In genomic region chr3:160616721-160617120, GRCh38 we compare ENCODE assay signal across 14 cellular contexts. TPM values are rescaled to one million over a fixed set of nuclear protein-coding genes. Genes with fewer than 3 reads are reported as not detected.
DNase-seq lines count a peak whose midpoint lies in the region; ATAC-seq, FAIRE-seq and TF ChIP-seq lines count a peak whose summit lies in the region.
"Had no signal": no experiment of that assay in that cellular context is flagged by ENCODE, and none has a peak within 500 bp of the region (broad histone marks: within the 10 kb centered on the region; RNA-seq: fewer than 3 reads in every experiment).

No MANE protein-coding gene starts in this region.

- H3K27ac Mint-ChIP-seq in astrocyte (ENCODE audit: unreplicated experiment) = peak overlapping the region; percentile 67
- no peak overlapping the region for H3K27ac Mint-ChIP-seq in T-cell
- H3K27ac Mint-ChIP-seq in activated naive CD4-positive, alpha-beta T cell treated with anti-CD3 and anti-CD28 coated beads, Interleukin-2, amount 50 U/mL, for 72 hours = no peak overlapping the region
- H3K27ac Mint-ChIP-seq: activated CD4-positive, alpha-beta T cell treated with anti-CD3 and anti-CD28 coated beads, Interleukin-2, amount 10 ng/mL, durations not matched to agents 24 days and 14 days; CD8-positive, alpha-beta T cell had no signal

- 74% methylated on average over 2 of the region's 2 CpGs for WGBS in smooth muscle cell (ENCODE audit: low lambda C conversion rate)

- no peaks in the 10 kb centered on the region for H3K79me2 ChIP-seq in astrocyte (ENCODE audit: insufficient read depth, low read length)
- H3K79me2 ChIP-seq in smooth muscle cell (ENCODE audit: low read depth) = no peaks in the 10 kb centered on the region

- no peak for TF ChIP-seq POLR2A in gastrocnemius medialis (IDR thresholded peaks at IDR 0.05)

- no peaks in the 10 kb centered on the region for H3K9me3 ChIP-seq in astrocyte (ENCODE audit: insufficient read depth, low read depth, low read length)
- H3K9me3 ChIP-seq in cardiac muscle cell (ENCODE audit: low read depth) = no peaks in the 10 kb centered on the region
- H3K9me3 ChIP-seq in gastrocnemius medialis = no peaks in the 10 kb centered on the region
- no peaks in the 10 kb centered on the region for H3K9me3 ChIP-seq in smooth muscle cell (replicated peaks; ENCODE audit: low read depth)
- H3K9me3 ChIP-seq: mucosa of descending colon had no signal

- peak; percentile 97 for ATAC-seq in gastrocnemius medialis
- no peak for ATAC-seq in T-cell (replicated peaks in 1 of 4)
- ATAC-seq in activated naive CD4-positive, alpha-beta T cell treated with anti-CD3 and anti-CD28 coated beads, Interleukin-2, amount 50 U/mL, for 72 hours = no peak
- ATAC-seq: CD8-positive, alpha-beta T cell; mucosa of descending colon had no signal

- H3K4me3 Mint-ChIP-seq in astrocyte (ENCODE audit: unreplicated experiment) = no peak overlapping the region
- H3K4me3 Mint-ChIP-seq in T-cell = no peak overlapping the region
- H3K4me3 Mint-ChIP-seq: activated CD4-positive, alpha-beta T cell treated with anti-CD3 and anti-CD28 coated beads, Interleukin-2, amount 10 ng/mL, durations not matched to agents 24 days and 14 days; CD8-positive, alpha-beta T cell had no signal

- peaks cover 10% of the 10 kb centered on the region for H3K4me1 ChIP-seq in astrocyte (ENCODE audit: insufficient read depth, low read length)
- H3K4me1 ChIP-seq in cardiac muscle cell (ENCODE audit: low read depth) = no peaks in the 10 kb centered on the region
- H3K4me1 ChIP-seq in gastrocnemius medialis = peaks cover 9 to 30% of the 10 kb centered on the region in 2 donors
- no peaks in the 10 kb centered on the region for H3K4me1 ChIP-seq in smooth muscle cell (ENCODE audit: low read depth)

- FAIRE-seq in astrocyte (lab: Jason Lieb, UNC) = peak; percentile 41
- FAIRE-seq: small intestine had no signal

- no peaks in the 10 kb centered on the region for H3K27me3 ChIP-seq in astrocyte (ENCODE audit: insufficient read depth, low read length)
- no peaks in the 10 kb centered on the region for H3K27me3 ChIP-seq in cardiac muscle cell
- no peaks in the 10 kb centered on the region for H3K27me3 ChIP-seq in gastrocnemius medialis
- H3K27me3 ChIP-seq in smooth muscle cell (ENCODE audit: low read depth) = no peaks in the 10 kb centered on the region

- no peaks in the 10 kb centered on the region for H3F3A ChIP-seq in smooth muscle cell (ENCODE audit: low read depth)

- H4K20me1 ChIP-seq in astrocyte (ENCODE audit: insufficient read depth, low read length) (no peaks in the 10 kb centered on the region), smooth muscle cell (ENCODE audit: low read depth) (no peaks in the 10 kb centered on the region)

- intact Hi-C loops in gastrocnemius medialis (cut with DNase I; ENCODE audit: low total_unique reads) = loop anchor here (5.0 kb wide), 1 partner anchor 49 kb away; the partner anchor contains the start of gene KPNA4

- peak overlapping the region; percentile 51 for H3K4me2 ChIP-seq in astrocyte (ENCODE audit: low read length)
- H3K4me2 ChIP-seq in smooth muscle cell = no peak overlapping the region

- H3K36me3 ChIP-seq in astrocyte (ENCODE audit: insufficient read depth, low read length) (no peaks in the 10 kb centered on the region), cardiac muscle cell (no peaks in the 10 kb centered on the region), gastrocnemius medialis (no peaks in the 10 kb centered on the region), smooth muscle cell (ENCODE audit: low read depth) (no peaks in the 10 kb centered on the region)

- H3K27ac ChIP-seq in astrocyte (ENCODE audit: low read depth, low read length) (peak overlapping the region; percentile 32), cardiac muscle cell (no peak overlapping the region), gastrocnemius medialis (peak overlapping the region; percentile 61 to 80 (median 70)), smooth muscle cell (ENCODE audit: low read depth) (no peak overlapping the region)

- CTCF ChIA-PET in T-cell (lab: Charles Lee) = no interaction called here

- H3K9me3 Mint-ChIP-seq in astrocyte (ENCODE audit: unreplicated experiment) = no peaks in the 10 kb centered on the region
- H3K9me3 Mint-ChIP-seq in T-cell = no peaks in the 10 kb centered on the region
- H3K9me3 Mint-ChIP-seq in activated naive CD4-positive, alpha-beta T cell treated with anti-CD3 and anti-CD28 coated beads, Interleukin-2, amount 50 U/mL, for 72 hours = no peaks in the 10 kb centered on the region
- H3K9me3 Mint-ChIP-seq: activated CD4-positive, alpha-beta T cell treated with anti-CD3 and anti-CD28 coated beads, Interleukin-2, amount 10 ng/mL, durations not matched to agents 24 days and 14 days; CD8-positive, alpha-beta T cell had no signal

- H3K4me1 Mint-ChIP-seq in astrocyte (ENCODE audit: low read depth, unreplicated experiment) = peaks cover 16% of the 10 kb centered on the region
- H3K4me1 Mint-ChIP-seq in T-cell = no peaks in the 10 kb centered on the region
- H3K4me1 Mint-ChIP-seq: activated CD4-positive, alpha-beta T cell treated with anti-CD3 and anti-CD28 coated beads, Interleukin-2, amount 10 ng/mL, durations not matched to agents 24 days and 14 days had no signal

- H3K4me3 ChIP-seq in astrocyte (ENCODE audit: insufficient read depth, low read depth, low read length) (no peak overlapping the region), cardiac muscle cell (no peak overlapping the region), gastrocnemius medialis (no peak overlapping the region), smooth muscle cell (no peak overlapping the region)
- H3K4me3 ChIP-seq: mucosa of descending colon had no signal

- no peak overlapping the region for H3K9ac ChIP-seq in astrocyte (ENCODE audit: low read length)
- no peak overlapping the region for H3K9ac ChIP-seq in smooth muscle cell (ENCODE audit: low read depth)

- H2AFZ ChIP-seq in astrocyte (ENCODE audit: low read depth, low read length) = peak overlapping the region; percentile 38
- H2AFZ ChIP-seq in smooth muscle cell (ENCODE audit: low read depth) = no peak overlapping the region

- H3K27me3 Mint-ChIP-seq in astrocyte (ENCODE audit: low read depth, unreplicated experiment) (peaks cover 1% of the 10 kb centered on the region), T-cell (peaks cover 28 to 29% of the 10 kb centered on the region in 2 donors)

- H3K36me3 Mint-ChIP-seq in astrocyte (ENCODE audit: low read depth, unreplicated experiment) (no peaks in the 10 kb centered on the region), T-cell (no peaks in the 10 kb centered on the region)
- no peaks in the 10 kb centered on the region for H3K36me3 Mint-ChIP-seq in activated naive CD4-positive, alpha-beta T cell treated with anti-CD3 and anti-CD28 coated beads, Interleukin-2, amount 50 U/mL, for 72 hours
- H3K36me3 Mint-ChIP-seq: CD8-positive, alpha-beta T cell had no signal

- in situ Hi-C loops in gastrocnemius medialis (cut with MboI; ENCODE audit: low sequenced_read_pairs in 4 of 4) = no loop called here

- POLR2A ChIA-PET in T-cell (lab: Charles Lee) = no interaction called here

- TF ChIP-seq CTCF in astrocyte (IDR thresholded peaks at IDR 0.05; ENCODE audit: insufficient read depth, low read depth, low read length) (no peak), cardiac muscle cell (IDR thresholded peaks at IDR 0.05; ENCODE audit: low read depth, low read length) (no peak), gastrocnemius medialis (IDR thresholded peaks at IDR 0.05 in 4 of 5, conservative IDR thresholded peaks at IDR 0.05 in 1 of 5) (no peak), smooth muscle cell (IDR thresholded peaks at IDR 0.05; ENCODE audit: borderline replicate concordance, insufficient read depth, poor library complexity, severe bottlenecking) (no peak)

- DNase-seq in GM04503 (ENCODE audit: low read depth) (peak; percentile 14), astrocyte (ENCODE audit: low read depth) (peak; percentile 76), cardiac muscle cell (ENCODE audit: low read depth in 1 of 2, low spot score in 1 of 2) (peak; percentile 2 to 45), gastrocnemius medialis (peak; percentile 14 to 43), T-cell (no peak), smooth muscle cell (lab: John Stamatoyannopoulos, UW; ENCODE audit: unreplicated experiment) (no peak)
- no peak for DNase-seq in activated naive CD4-positive, alpha-beta T cell treated with anti-CD3 and anti-CD28 coated beads, Interleukin-2, amount 50 U/mL, for 16 hours
- no peak for DNase-seq in activated naive CD4-positive, alpha-beta T cell treated with anti-CD3 and anti-CD28 coated beads, Interleukin-2, amount 50 U/mL, for 72 hours (ENCODE audit: low spot score in 2 of 2)
- DNase-seq: activated CD4-positive, alpha-beta T cell treated with anti-CD3 and anti-CD28 coated beads, Interleukin-2, amount 10 ng/mL, durations not matched to agents 24 days and 14 days; CD8-positive, alpha-beta T cell; hippocampal formation; mucosa of descending colon; NCI-H2029 treated with DMSO at 0.1 percent for 48 hours; small intestine had no signal

RNA-seq across cellular contexts. Expression of gene KPNA4, which starts 51.4 kb away (rescaled TPM):
- total RNA-seq in astrocyte (80.8 and 105 TPM in 2 replicates), cardiac muscle cell (11.8 and 18.5 TPM in 2 replicates), gastrocnemius medialis (100 to 1,000 TPM in 1 of 4 donors, 10 to 100 TPM in 3; 78.9 to 126 (median 86.0) TPM), T-cell (10 to 100 TPM; 31.9 to 53.7 (median 43.4) TPM), smooth muscle cell (34.1 and 36.1 TPM in 2 replicates)
- polyA plus RNA-seq in cardiac muscle cell (11.7 and 12.5 TPM in 2 replicates), smooth muscle cell (10.9 and 12.4 TPM in 2 replicates)
- total RNA-seq in activated naive CD4-positive, alpha-beta T cell treated with anti-CD3 and anti-CD28 coated beads, Interleukin-2, amount 50 U/mL, for 72 hours = 10 to 100 TPM; 32.9 to 86.8 TPM

Comparison
In these comparisons a context has a peak if more than half of its experiments do, and no peak if none do; other contexts are left out.
1. DNase-seq: peak in GM04503 (single experiment), astrocyte (single experiment), cardiac muscle cell (2 of 2) and gastrocnemius medialis (2 of 2); none in T-cell (0 of 34), activated naive CD4-positive, alpha-beta T cell treated with anti-CD3 and anti-CD28 coated beads, Interleukin-2, amount 50 U/mL, for 16 hours (single experiment), activated naive CD4-positive, alpha-beta T cell treated with anti-CD3 and anti-CD28 coated beads, Interleukin-2, amount 50 U/mL, for 72 hours (0 of 2) and smooth muscle cell (single experiment).
2. H3K27ac ChIP-seq: peak in astrocyte (single experiment) and gastrocnemius medialis (4 of 4); none in cardiac muscle cell (single experiment) and smooth muscle cell (single experiment).
3. ATAC-seq: peak in gastrocnemius medialis (2 of 2); none in T-cell (0 of 4) and activated naive CD4-positive, alpha-beta T cell treated with anti-CD3 and anti-CD28 coated beads, Interleukin-2, amount 50 U/mL, for 72 hours (0 of 2).